Comparison of ENCODE assay signal across 9 cellular contexts in genomic region chr11:65013692-65014145, GRCh38. TPM values are rescaled to one million over a fixed set of nuclear protein-coding genes. Genes with fewer than 3 reads are reported as not detected.
DNase-seq lines count a peak whose midpoint lies in the region; ATAC-seq and TF ChIP-seq lines count a peak whose summit lies in the region.
"Had no signal": no experiment of that assay in that cellular context is flagged by ENCODE, and none has a peak within 500 bp of the region (broad histone marks: within the 10 kb centered on the region; RNA-seq: fewer than 3 reads in every experiment).

No MANE protein-coding gene starts in this region.

- H3K27me3 ChIP-seq in HL-60 (ENCODE audit: insufficient read depth, poor library complexity, severe bottlenecking) = no peaks in the 10 kb centered on the region
- no peaks in the 10 kb centered on the region for H3K27me3 ChIP-seq in OCI-LY3 (ENCODE audit: low read depth, low read length)

- H4K20me1 ChIP-seq in OCI-LY3 (ENCODE audit: insufficient read depth, low read length) = no peaks in the 10 kb centered on the region

- H3K9me3 ChIP-seq in OCI-LY3 (ENCODE audit: insufficient read depth, low read length) = no peaks in the 10 kb centered on the region

- ATAC-seq in GM19468 (IDR thresholded peaks at IDR 0.05; ENCODE audit: extremely low read depth, unreplicated experiment) = peak; percentile 35

- H3K27ac ChIP-seq in HL-60 (replicated peaks) = peak overlapping the region; percentile 89
- peak overlapping the region; percentile 92 for H3K27ac ChIP-seq in OCI-LY3 (ENCODE audit: low read length)

- no peak for TF ChIP-seq CTCF in HL-60 (IDR thresholded peaks at IDR 0.05; ENCODE audit: insufficient read depth, low read length)
- peak; percentile 72 for TF ChIP-seq CTCF in OCI-LY3 (IDR thresholded peaks at IDR 0.05; ENCODE audit: low read depth, low read length)
- peak; percentile 40 for TF ChIP-seq CTCF in fibroblast of the aortic adventitia (IDR thresholded peaks at IDR 0.05; ENCODE audit: insufficient read depth, low read length)
- TF ChIP-seq CTCF in nephron (IDR thresholded peaks at IDR 0.05; ENCODE audit: unreplicated experiment in 3 of 3) = peak; percentile 73 to 88 (median 79)

- peak overlapping the region; percentile 89 for H3K4me2 ChIP-seq in OCI-LY3 (ENCODE audit: low read length)

- H3K27me3 Mint-ChIP-seq in nephron (ENCODE audit: low read depth) = peaks cover 3% of the 10 kb centered on the region

- peak overlapping the region; percentile 96 for H2AFZ ChIP-seq in OCI-LY3 (ENCODE audit: low read depth, low read length)

- H3K4me3 ChIP-seq in HL-60 (replicated peaks; ENCODE audit: insufficient read depth, low read length) (peak overlapping the region; percentile 60), OCI-LY3 (ENCODE audit: low read length) (peak overlapping the region; percentile 88), fibroblast of the aortic adventitia (ENCODE audit: low read depth, low read length) (peak overlapping the region; percentile 85)

- H3K27ac Mint-ChIP-seq in nephron = peak overlapping the region; percentile 96 to 98 (median 97)

- H3K36me3 ChIP-seq in OCI-LY3 (replicated peaks; ENCODE audit: low read depth, low read length) = peaks cover 23% of the 10 kb centered on the region

- peaks cover 21% of the 10 kb centered on the region for H3K36me3 Mint-ChIP-seq in nephron (ENCODE audit: low read depth)

- H3K4me3 Mint-ChIP-seq in nephron = peak overlapping the region; percentile 87 to 94 (median 92)

- peaks cover 4% of the 10 kb centered on the region for H3K9me3 Mint-ChIP-seq in nephron

- H3K9ac ChIP-seq in OCI-LY3 (ENCODE audit: low read length) = peak overlapping the region; percentile 98

- peaks cover 30% of the 10 kb centered on the region for H3K79me2 ChIP-seq in OCI-LY3 (ENCODE audit: low read length)

- DNase-seq in COLO829 (ENCODE audit: low spot score) (peak; percentile 81), HL-60 (ENCODE audit: low read depth in 1 of 2, low spot score in 1 of 2) (peak in 1 of 2 experiments; percentile 92), fibroblast of the aortic adventitia (ENCODE audit: low read depth) (peak; percentile 87), stromal cell of bone marrow (ENCODE audit: low read depth) (peak; percentile 75)
- peak; percentile 78 for DNase-seq in activated T-helper 9 cell treated with anti-CD3 and anti-CD28 coated beads, Interleukin-2, amount 50 U/mL, for 16 hours (ENCODE audit: low read depth)

- H3K4me1 Mint-ChIP-seq in nephron = peaks cover 8% of the 10 kb centered on the region

- H3K4me1 ChIP-seq in OCI-LY3 (ENCODE audit: low read length) = peaks cover 12% of the 10 kb centered on the region

RNA-seq across cellular contexts. Expression of gene ARL2, which starts 0.2 kb away (rescaled TPM):
- 14.9 and 97.9 TPM in 2 replicates for total RNA-seq in fibroblast of the aortic adventitia (ENCODE audit: low replicate concordance)

RNA-seq across cellular contexts. Expression of gene SNX15, which starts 13.5 kb away (rescaled TPM):
- total RNA-seq in fibroblast of the aortic adventitia (ENCODE audit: low replicate concordance) = 11.1 and 17.4 TPM in 2 replicates

RNA-seq across cellular contexts. Expression of gene BATF2, which starts 16.9 kb away (rescaled TPM):
- 0.25 and 0.45 TPM in 2 replicates for total RNA-seq in fibroblast of the aortic adventitia (ENCODE audit: low replicate concordance)

RNA-seq across cellular contexts. Expression of gene SAC3D1, which starts 27.3 kb away (rescaled TPM):
- 13.0 and 19.1 TPM in 2 replicates for total RNA-seq in fibroblast of the aortic adventitia (ENCODE audit: low replicate concordance)

RNA-seq across cellular contexts. Expression of gene MAJIN, which starts 41.8 kb away (rescaled TPM):
- total RNA-seq in fibroblast of the aortic adventitia (ENCODE audit: low replicate concordance) = not detected in 2 replicates
- total RNA-seq: subcutaneous adipose tissue had no signal
